ENCODE assay signal across 8 cellular contexts in the genomic region with DNA sequence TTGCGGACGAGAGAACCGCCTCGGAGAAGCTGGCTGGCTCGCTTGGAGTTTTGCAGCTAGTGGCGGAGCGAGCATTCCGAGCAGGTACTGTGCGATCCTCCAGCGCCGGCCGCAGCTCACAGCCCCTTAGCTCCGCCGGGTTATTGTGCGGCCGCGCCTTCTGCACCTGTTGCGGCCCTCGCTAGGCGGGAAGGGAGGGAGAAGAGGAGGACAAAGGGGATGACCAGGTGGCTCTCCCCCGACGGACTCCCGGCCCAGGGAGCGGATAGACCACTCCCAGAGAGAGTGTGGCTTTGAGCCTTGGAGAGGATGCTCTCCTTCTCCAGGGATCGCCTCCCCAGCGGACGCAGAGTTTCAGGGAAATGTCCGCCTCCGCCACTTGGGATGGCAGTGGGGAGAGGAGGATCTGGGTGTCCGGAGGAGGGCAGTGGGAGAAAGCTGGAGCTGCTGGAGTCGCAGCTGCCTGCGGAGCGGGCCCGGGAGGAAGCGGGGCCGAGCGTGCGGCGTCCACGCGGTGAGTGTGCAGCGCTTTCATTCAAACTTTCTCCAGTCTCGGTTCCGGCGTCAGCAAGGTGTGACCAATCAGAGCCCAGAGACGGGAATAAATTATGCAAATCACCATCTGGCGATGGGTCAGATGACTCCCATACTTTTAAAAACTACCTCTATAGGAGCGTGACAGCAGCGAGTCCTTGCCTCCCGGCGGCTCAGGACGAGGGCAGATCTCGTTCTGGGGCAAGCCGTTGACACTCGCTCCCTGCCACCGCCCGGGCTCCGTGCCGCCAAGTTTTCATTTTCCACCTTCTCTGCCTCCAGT. TPM values are rescaled to one million over a fixed set of nuclear protein-coding genes. Genes with fewer than 3 reads are reported as not detected.
A peak's percentile ranks its signal among the peaks of the same experiment; 100 is the strongest.
DNase-seq lines count a peak whose midpoint lies in the region; ATAC-seq, FAIRE-seq and TF ChIP-seq lines count a peak whose summit lies in the region.

Gene LIPG (plus strand): TSS at position 681 of the 817 bp plus-strand sequence. CDS start 252 bp downstream, outside the sequence.

- H2BK15ac ChIP-seq in H1 (ENCODE audit: low read length), result peak within 1 kb of the TSS; percentile 99

- H3K9ac ChIP-seq in H1 (replicated peaks in 1 of 4; ENCODE audit: extremely low read depth in 1 of 4, low read depth in 3 of 4, low read length in 3 of 4), result peak within 1 kb of the TSS; percentile 11 to 74 (median 70)

- peak within 1 kb of the TSS; percentile 91 to 94 for H3K4me2 ChIP-seq in H1 (ENCODE audit: insufficient read depth in 1 of 2, low read depth in 2 of 2, low read length in 2 of 2)

- TF ChIP-seq CTCF in H1 (IDR thresholded peaks at IDR 0.05; ENCODE audit: control extremely low read depth in 1 of 3, insufficient read depth in 1 of 3, low read depth in 1 of 3, low read length in 3 of 3) (no peak), mesothelial cell of epicardium (IDR thresholded peaks at IDR 0.05; ENCODE audit: unreplicated experiment) (no peak)

- H2BK20ac ChIP-seq in H1 (ENCODE audit: low read length), result no peak within 1 kb of the TSS

- H4K20me1 ChIP-seq in H1 (replicated peaks in 1 of 2; ENCODE audit: control insufficient read depth in 1 of 2, insufficient read depth in 2 of 2, low read length in 2 of 2), result peaks cover 5 to 11% of the 10 kb centered on the region in 2 experiments

- DNase-seq in ELF-1 (ENCODE audit: low read depth, low spot score), result peak; percentile 85
- peak; percentile 64 for DNase-seq in HEK293T (ENCODE audit: extremely low spot score)
- DNase-seq in NCI-H187 treated with DMSO at 0.1 percent for 48 hours (lab: John Stamatoyannopoulos, UW), result peak; percentile 2
- peak; percentile 34 for DNase-seq in activated CD4-positive, CD25-positive, alpha-beta regulatory T cell treated with anti-CD3 and anti-CD28 coated beads, Interleukin-2, amount 50 U/mL, for 72 hours
- DNase-seq in H1 (ENCODE audit: low read depth in 1 of 2, low spot score in 2 of 2), result peak; percentile 53 to 81
- DNase-seq in mesothelial cell of epicardium (ENCODE audit: low spot score in 2 of 2, unreplicated experiment in 2 of 2), result peak; percentile 37 to 74
- peak; percentile 52 for DNase-seq in stimulated activated naive CD8-positive, alpha-beta T cell treated with anti-CD3 and anti-CD28 coated beads, Interleukin-15, Interleukin-2, amounts not matched to agents 100 U/mL and 50 U/mL, for 24 hours
- DNase-seq in MV-4-11 (lab: John Stamatoyannopoulos, UW), result no peak

- peaks cover 39% of the 10 kb centered on the region for H3K27me3 Mint-ChIP-seq in mesothelial cell of epicardium (ENCODE audit: low read depth)

- H4K8ac ChIP-seq in H1 (ENCODE audit: extremely low read depth, insufficient read depth, low read length), result peak within 1 kb of the TSS; percentile 94

- no peak within 1 kb of the TSS for H3K23ac ChIP-seq in H1 (ENCODE audit: insufficient read length)

- H3K27ac Mint-ChIP-seq in mesothelial cell of epicardium, result peak within 1 kb of the TSS; percentile 88

- H3K18ac ChIP-seq in H1 (ENCODE audit: extremely low read depth, low read length), result peak within 1 kb of the TSS; percentile 93

- peak within 1 kb of the TSS; percentile 30; the same call in 1 of the 2 replicates for H2AFZ ChIP-seq in H1 (ENCODE audit: low read length)

- H3K4ac ChIP-seq in H1 (replicated peaks; ENCODE audit: insufficient read length, low read depth, low read length), result peak within 1 kb of the TSS; percentile 94

- peak within 1 kb of the TSS; percentile 57; the same call in 1 of the 2 replicates for H3K27ac ChIP-seq in H1 (ENCODE audit: low read depth, low read length)

- peak; percentile 71 for ATAC-seq in stimulated activated naive CD8-positive, alpha-beta T cell treated with anti-CD3 and anti-CD28 coated beads, Interleukin-15, Interleukin-2, amounts not matched to agents 100 U/mL and 50 U/mL, for 24 hours

- peak within 1 kb of the TSS; percentile 77 for H3K4me3 Mint-ChIP-seq in mesothelial cell of epicardium

- H2AK5ac ChIP-seq in H1 (ENCODE audit: low read depth, low read length), result no peak within 1 kb of the TSS

- H3K9me3 ChIP-seq in H1 (ENCODE audit: insufficient read depth in 2 of 2, low read depth in 1 of 2, low read length in 1 of 2), result peaks cover 0 to 8% of the 10 kb centered on the region in 2 experiments; a peak in 2 of 4 replicates

- TF ChIP-seq POLR2A in H1 (IDR thresholded peaks at IDR 0.05; ENCODE audit: control extremely low read depth in 1 of 2, low read depth in 2 of 2, low read length in 2 of 2), result peak; percentile 74 to 89

- H3K9me3 Mint-ChIP-seq in mesothelial cell of epicardium, result no peaks in the 10 kb centered on the region

- no peak for TF ChIP-seq EP300 in H1 (IDR thresholded peaks at IDR 0.05; ENCODE audit: borderline replicate concordance in 1 of 2, low read depth in 2 of 2, low read length in 2 of 2)

- H3K4me1 Mint-ChIP-seq in mesothelial cell of epicardium, result peaks cover 35% of the 10 kb centered on the region

- H3K36me3 Mint-ChIP-seq in mesothelial cell of epicardium, result peaks cover 2% of the 10 kb centered on the region

- peaks cover 0 to 27% (median 17%) of the 10 kb centered on the region in 4 experiments; a peak in 6 of 7 replicates for H3K27me3 ChIP-seq in H1 (replicated peaks in 1 of 4; ENCODE audit: control insufficient read depth in 3 of 4, extremely low read depth in 1 of 4, insufficient read depth in 3 of 4, low read length in 3 of 4)

- H2BK120ac ChIP-seq in H1 (replicated peaks; ENCODE audit: low read depth, low read length), result peak within 1 kb of the TSS; percentile 12

- H3K4me3 ChIP-seq in H1 (ENCODE audit: extremely low read depth in 1 of 4, insufficient read depth in 2 of 4, low read depth in 3 of 4, low read length in 4 of 4), result peak within 1 kb of the TSS; percentile 57 to 74 (median 62)

- CTCF ChIA-PET in HEK293T (lab: Yijun Ruan, JAX) (interaction anchor here (0.6 to 1.0 kb wide), 2 partner anchors 51 to 301 kb away, joined by 4 read pairs; no protein-coding TSS in a partner anchor), H1 (lab: Charles Lee; ENCODE audit: partially characterized antibody) (interaction anchor here (0.6 to 3.6 kb wide), 14 partner anchors 9 to 298 kb away, joined by 3 to 24 read pairs (median 4); no protein-coding TSS in a partner anchor)

- no peak for TF ChIP-seq RAD21 in H1 (IDR thresholded peaks at IDR 0.05 in 1 of 2, conservative IDR thresholded peaks at IDR 0.05 in 1 of 2; ENCODE audit: low read depth in 2 of 2, low read length in 2 of 2)

- H3K79me1 ChIP-seq in H1 (ENCODE audit: low read depth, low read length), result no peaks in the 10 kb centered on the region

- peaks cover 0 to 12% of the 10 kb centered on the region in 2 experiments; a peak in 2 of 4 replicates for H3K79me2 ChIP-seq in H1 (ENCODE audit: control insufficient read depth in 1 of 2, insufficient read depth in 2 of 2, low read length in 2 of 2)

- no peak within 1 kb of the TSS for H3K56ac ChIP-seq in H1 (replicated peaks; ENCODE audit: insufficient read length, low read depth, low read length)

- H3K23me2 ChIP-seq in H1 (ENCODE audit: low read depth, low read length), result peaks cover 23% of the 10 kb centered on the region

- no peak within 1 kb of the TSS for H3K14ac ChIP-seq in H1 (ENCODE audit: insufficient read length)

- WGBS in H1 (ENCODE audit: extremely low coverage in 1 of 2, insufficient coverage in 1 of 2, insufficient read length in 1 of 2, insufficient replicate concordance in 2 of 2, low coverage in 1 of 2, low lambda C conversion rate in 2 of 2, missing lambda C conversion rate in 1 of 2), 2 experiments, result 3% methylated on average over 56 of the region's 59 CpGs; no CpG with 5 or more reads in 1 of the 2 experiments

- H2BK5ac ChIP-seq in H1 (ENCODE audit: low read depth, low read length), result peak within 1 kb of the TSS; percentile 88; the same call in 1 of the 2 replicates

- H4K91ac ChIP-seq in H1 (replicated peaks; ENCODE audit: insufficient read length, low read length), result peak within 1 kb of the TSS; percentile 56

- peak within 1 kb of the TSS; percentile 31 for H4K5ac ChIP-seq in H1 (ENCODE audit: insufficient read length, low read depth, low read length)

- H3K36me3 ChIP-seq in H1 (ENCODE audit: control insufficient read depth in 2 of 4, insufficient read depth in 4 of 4, low read length in 3 of 4), result peaks cover 0 to 7% (median 2%) of the 10 kb centered on the region in 4 experiments; a peak in 1 of 8 replicates

- H3K4me1 ChIP-seq in H1 (replicated peaks in 1 of 4; ENCODE audit: control insufficient read depth in 3 of 4, insufficient read depth in 4 of 4, low read length in 3 of 4), result peaks cover 4 to 6% (median 4%) of the 10 kb centered on the region in 4 experiments

- POLR2A ChIA-PET in HEK293T (lab: Yijun Ruan, JAX), result interaction anchor here (0.9 kb wide), 1 partner anchor 165 kb away, joined by 3 read pairs; no protein-coding TSS in a partner anchor
- POLR2A ChIA-PET in H1 (lab: Charles Lee; ENCODE audit: partially characterized antibody), result interaction anchor here (0.9 to 2.6 kb wide), 5 partner anchors 9 to 296 kb away, joined by 3 to 9 read pairs (median 7); partner anchors contain the start of gene C18orf32

- peak within 1 kb of the TSS; percentile 94 for H2BK12ac ChIP-seq in H1 (ENCODE audit: low read depth, low read length)

- FAIRE-seq in H1 (lab: Jason Lieb, UNC), result peak; percentile 58

TF ChIP-seq in HEK293T, 16 proteins besides CTCF, POLR2A, EP300 and RAD21:
- TF ChIP-seq ELF4 (IDR thresholded peaks at IDR 0.05) (no peak), L3MBTL2 (conservative IDR thresholded peaks at IDR 0.05) (peak; percentile 70)

TF ChIP-seq in H1, 55 proteins besides CTCF, POLR2A, EP300 and RAD21 (continues in another document):
- no peak for TF ChIP-seq BACH1 (IDR thresholded peaks at IDR 0.05; ENCODE audit: low read length)
- TF ChIP-seq TAF1 (IDR thresholded peaks at IDR 0.05; ENCODE audit: low read depth, low read length), result peak; percentile 65; the same call in 1 of the 2 replicates
- no peak for TF ChIP-seq ZNF274 (IDR thresholded peaks at IDR 0.05; ENCODE audit: borderline replicate concordance, extremely low read depth, low read length)
- peak; percentile 66; the same call in 1 of the 2 replicates for TF ChIP-seq PHF8 (conservative IDR thresholded peaks at IDR 0.05; ENCODE audit: low read depth, low read length)
- no peak for TF ChIP-seq SIX5 (IDR thresholded peaks at IDR 0.05; ENCODE audit: low read depth, low read length)
- peak; percentile 38 to 55; a peak in 2 of 4 replicates for TF ChIP-seq SIN3A (conservative IDR thresholded peaks at IDR 0.05 in 1 of 2, IDR thresholded peaks at IDR 0.05 in 1 of 2; ENCODE audit: low read depth in 1 of 2, low read length in 2 of 2)
- no peak for TF ChIP-seq CEBPB (IDR thresholded peaks at IDR 0.05; ENCODE audit: low read depth, low read length)

RNA-seq across cellular contexts. Expression of gene LIPG, which starts in this region (rescaled TPM):
- total RNA-seq in H1 (2021; fragmentation: NEBNext Ultra II Directional; extraction: Animal tissue kit (Norgen Biotek cat#: 25700)), result 9.8 and 11.8 TPM in 2 replicates
- polyA plus RNA-seq in H1 (2011; rRNA removed), result 8.3 and 9.2 TPM in 2 replicates
- polyA plus RNA-seq in H1 (2011; cell fraction: cytosol; rRNA removed), result 9.2 TPM
- 12.6 TPM for polyA plus RNA-seq in H1 (2011; cell fraction: nucleus; rRNA removed)
- polyA plus RNA-seq in H1 (2012, experiment 1 of 2), result 9.5 to 11.9 TPM (median 9.9 TPM) in 4 replicates
- 2.6 TPM for polyA plus RNA-seq in H1 (2012, experiment 2 of 2)
- 11.7 TPM for polyA plus RNA-seq in H1 (2013, experiment 1 of 2)
- polyA plus RNA-seq in H1 (2013, experiment 2 of 2), result 13.4 TPM
- 21.1 and 36.4 TPM in 2 replicates for polyA minus RNA-seq in H1 (2011; rRNA and poly(A)+ RNA removed)
- 8.1 TPM for polyA minus RNA-seq in H1 (2011; cell fraction: cytosol; rRNA and poly(A)+ RNA removed)
- 14.5 TPM for polyA minus RNA-seq in H1 (2011; cell fraction: nucleus; rRNA and poly(A)+ RNA removed)
- 22.3 to 26.0 TPM (median 25.7 TPM) in 3 replicates for total RNA-seq in mesothelial cell of epicardium
